1 cellular context compared by ENCODE assay signal in genomic region chr10:51743146-51743545, GRCh38.
TF ChIP-seq lines count a peak whose summit lies in the region.

No MANE protein-coding gene starts in this region.

TF ChIP-seq in GM23338, 12 proteins besides CTCF, POLR2A, EP300 and RAD21 (continued from another document):
- TF ChIP-seq, protein P1, sequence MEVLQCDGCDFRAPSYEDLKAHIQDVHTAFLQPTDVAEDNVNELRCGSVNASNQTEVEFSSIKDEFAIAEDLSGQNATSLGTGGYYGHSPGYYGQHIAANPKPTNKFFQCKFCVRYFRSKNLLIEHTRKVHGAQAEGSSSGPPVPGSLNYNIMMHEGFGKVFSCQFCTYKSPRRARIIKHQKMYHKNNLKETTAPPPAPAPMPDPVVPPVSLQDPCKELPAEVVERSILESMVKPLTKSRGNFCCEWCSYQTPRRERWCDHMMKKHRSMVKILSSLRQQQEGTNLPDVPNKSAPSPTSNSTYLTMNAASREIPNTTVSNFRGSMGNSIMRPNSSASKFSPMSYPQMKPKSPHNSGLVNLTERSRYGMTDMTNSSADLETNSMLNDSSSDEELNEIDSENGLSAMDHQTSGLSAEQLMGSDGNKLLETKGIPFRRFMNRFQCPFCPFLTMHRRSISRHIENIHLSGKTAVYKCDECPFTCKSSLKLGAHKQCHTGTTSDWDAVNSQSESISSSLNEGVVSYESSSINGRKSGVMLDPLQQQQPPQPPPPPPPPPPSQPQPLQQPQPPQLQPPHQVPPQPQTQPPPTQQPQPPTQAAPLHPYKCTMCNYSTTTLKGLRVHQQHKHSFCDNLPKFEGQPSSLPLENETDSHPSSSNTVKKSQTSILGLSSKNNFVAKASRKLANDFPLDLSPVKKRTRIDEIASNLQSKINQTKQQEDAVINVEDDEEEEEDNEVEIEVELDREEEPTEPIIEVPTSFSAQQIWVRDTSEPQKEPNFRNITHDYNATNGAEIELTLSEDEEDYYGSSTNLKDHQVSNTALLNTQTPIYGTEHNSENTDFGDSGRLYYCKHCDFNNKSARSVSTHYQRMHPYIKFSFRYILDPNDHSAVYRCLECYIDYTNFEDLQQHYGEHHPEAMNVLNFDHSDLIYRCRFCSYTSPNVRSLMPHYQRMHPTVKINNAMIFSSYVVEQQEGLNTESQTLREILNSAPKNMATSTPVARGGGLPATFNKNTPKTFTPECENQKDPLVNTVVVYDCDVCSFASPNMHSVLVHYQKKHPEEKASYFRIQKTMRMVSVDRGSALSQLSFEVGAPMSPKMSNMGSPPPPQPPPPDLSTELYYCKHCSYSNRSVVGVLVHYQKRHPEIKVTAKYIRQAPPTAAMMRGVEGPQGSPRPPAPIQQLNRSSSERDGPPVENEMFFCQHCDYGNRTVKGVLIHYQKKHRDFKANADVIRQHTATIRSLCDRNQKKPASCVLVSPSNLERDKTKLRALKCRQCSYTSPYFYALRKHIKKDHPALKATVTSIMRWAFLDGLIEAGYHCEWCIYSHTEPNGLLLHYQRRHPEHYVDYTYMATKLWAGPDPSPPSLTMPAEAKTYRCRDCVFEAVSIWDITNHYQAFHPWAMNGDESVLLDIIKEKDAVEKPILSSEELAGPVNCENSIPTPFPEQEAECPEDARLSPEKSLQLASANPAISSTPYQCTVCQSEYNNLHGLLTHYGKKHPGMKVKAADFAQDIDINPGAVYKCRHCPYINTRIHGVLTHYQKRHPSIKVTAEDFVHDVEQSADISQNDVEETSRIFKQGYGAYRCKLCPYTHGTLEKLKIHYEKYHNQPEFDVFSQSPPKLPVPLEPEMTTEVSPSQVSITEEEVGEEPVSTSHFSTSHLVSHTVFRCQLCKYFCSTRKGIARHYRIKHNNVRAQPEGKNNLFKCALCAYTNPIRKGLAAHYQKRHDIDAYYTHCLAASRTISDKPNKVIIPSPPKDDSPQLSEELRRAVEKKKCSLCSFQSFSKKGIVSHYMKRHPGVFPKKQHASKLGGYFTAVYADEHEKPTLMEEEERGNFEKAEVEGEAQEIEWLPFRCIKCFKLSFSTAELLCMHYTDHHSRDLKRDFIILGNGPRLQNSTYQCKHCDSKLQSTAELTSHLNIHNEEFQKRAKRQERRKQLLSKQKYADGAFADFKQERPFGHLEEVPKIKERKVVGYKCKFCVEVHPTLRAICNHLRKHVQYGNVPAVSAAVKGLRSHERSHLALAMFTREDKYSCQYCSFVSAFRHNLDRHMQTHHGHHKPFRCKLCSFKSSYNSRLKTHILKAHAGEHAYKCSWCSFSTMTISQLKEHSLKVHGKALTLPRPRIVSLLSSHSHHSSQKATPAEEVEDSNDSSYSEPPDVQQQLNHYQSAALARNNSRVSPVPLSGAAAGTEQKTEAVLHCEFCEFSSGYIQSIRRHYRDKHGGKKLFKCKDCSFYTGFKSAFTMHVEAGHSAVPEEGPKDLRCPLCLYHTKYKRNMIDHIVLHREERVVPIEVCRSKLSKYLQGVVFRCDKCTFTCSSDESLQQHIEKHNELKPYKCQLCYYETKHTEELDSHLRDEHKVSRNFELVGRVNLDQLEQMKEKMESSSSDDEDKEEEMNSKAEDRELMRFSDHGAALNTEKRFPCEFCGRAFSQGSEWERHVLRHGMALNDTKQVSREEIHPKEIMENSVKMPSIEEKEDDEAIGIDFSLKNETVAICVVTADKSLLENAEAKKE (CRISPR knock-in tag; IDR thresholded peaks at IDR 0.05) = no peak
- TF ChIP-seq CREB1 (CRISPR knock-in tag; IDR thresholded peaks at IDR 0.05; ENCODE audit: low read depth) (no peak), NANOG (IDR thresholded peaks at IDR 0.05; ENCODE audit: borderline replicate concordance) (no peak), STAT1 (IDR thresholded peaks at IDR 0.05; ENCODE audit: unreplicated experiment) (no peak), POLR2AphosphoS5 (IDR thresholded peaks at IDR 0.05; ENCODE audit: low read depth) (no peak)
